In genomic region chr2:134884435-134884834, GRCh38 we compare ENCODE assay signal across 11 cellular contexts. TPM values are rescaled to one million over a fixed set of nuclear protein-coding genes. Genes with fewer than 3 reads are reported as not detected.
"Had no signal": no experiment of that assay in that cellular context is flagged by ENCODE, and none has a peak within 500 bp of the region (broad histone marks: within the 10 kb centered on the region; RNA-seq: fewer than 3 reads in every experiment).

No MANE protein-coding gene starts in this region.

- H3K4me3 ChIP-seq: K562 had no signal

- H3K27ac ChIP-seq: HL-60, KMS-11 had no signal

- H3K9ac ChIP-seq: KMS-11 had no signal

- ATAC-seq: HepG2, K562 had no signal

- H3K4me2 ChIP-seq: KMS-11 had no signal

- DNase-seq: IMR-90, KBM-7, KG1 had no signal

- FAIRE-seq: HepG2, HTR-8/SVneo, K562 had no signal

RNA-seq across cellular contexts. Expression of gene ACMSD, which starts 46.0 kb away (rescaled TPM):
- total RNA-seq: HepG2, HT-29, HT1080, IMR-90, K562 had no signal
- polyA plus RNA-seq: HepG2, IgD-negative memory B cell, IMR-90, K562 had no signal
